In the genomic region with DNA sequence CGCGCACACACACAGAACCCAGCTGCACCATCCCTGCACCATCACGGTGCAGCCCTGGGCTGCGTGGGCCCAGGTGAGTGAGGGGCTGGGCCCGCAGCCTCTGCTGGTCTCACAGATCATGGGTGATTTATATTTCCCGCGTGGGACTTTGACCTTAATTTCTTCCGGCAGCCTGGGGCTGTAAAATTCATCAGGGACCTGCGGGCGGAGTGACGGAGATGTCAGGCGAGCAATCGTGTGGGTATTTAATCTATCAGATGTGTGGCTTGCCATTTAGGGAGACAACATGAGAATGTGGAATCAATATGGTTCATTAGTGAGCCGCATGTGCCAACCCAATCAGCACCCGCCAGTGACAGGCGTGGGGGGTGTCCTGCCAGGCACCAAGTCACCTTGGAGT, we compare ENCODE assay signal across 30 cellular contexts. TPM values are rescaled to one million over a fixed set of nuclear protein-coding genes. Genes with fewer than 3 reads are reported as not detected.
"Had no signal": no experiment of that assay in that cellular context is flagged by ENCODE, and none has a peak within 500 bp of the region (broad histone marks: within the 10 kb centered on the region; RNA-seq: fewer than 3 reads in every experiment).

No MANE protein-coding gene starts in this region.

- H3K27me3 Mint-ChIP-seq: naive thymus-derived CD4-positive, alpha-beta T cell had no signal

- H3K4me3 ChIP-seq: gastrocnemius medialis, left lung, pancreas, right lobe of liver, smooth muscle cell, thoracic aorta, tibial nerve, upper lobe of right lung, uterus had no signal

- ATAC-seq: esophagus mucosa; gastrocnemius medialis; left lung; naive thymus-derived CD4-positive, alpha-beta T cell; pancreas; right lobe of liver; upper lobe of right lung had no signal

- H3K36me3 ChIP-seq: gastrocnemius medialis, left lung, neutrophil, pancreas, right lobe of liver, thoracic aorta, tibial nerve, upper lobe of right lung, uterus had no signal

- H3K36me3 Mint-ChIP-seq: mesothelial cell of epicardium; naive thymus-derived CD4-positive, alpha-beta T cell had no signal

- H3K4me3 Mint-ChIP-seq: mesothelial cell of epicardium; naive thymus-derived CD4-positive, alpha-beta T cell; nephron had no signal

- H3K27me3 ChIP-seq: gastrocnemius medialis, left lung, pancreas, right lobe of liver, tibial nerve, upper lobe of right lung, uterus had no signal

- H3K4me1 ChIP-seq: gastrocnemius medialis, pancreas, right lobe of liver, tibial nerve, upper lobe of right lung, uterus had no signal

- H3K4me2 ChIP-seq: smooth muscle cell had no signal

- H3K9me3 Mint-ChIP-seq: mesothelial cell of epicardium; naive thymus-derived CD4-positive, alpha-beta T cell; nephron had no signal

- H3K27ac Mint-ChIP-seq: mesothelial cell of epicardium; naive thymus-derived CD4-positive, alpha-beta T cell; nephron had no signal

- H3K9me3 ChIP-seq: gastrocnemius medialis, left lung, neutrophil, pancreas, right lobe of liver, thoracic aorta, tibial nerve, upper lobe of right lung, uterus had no signal

- H3K27ac ChIP-seq: epithelial cell of prostate, gastrocnemius medialis, left lung, neutrophil, pancreas, right lobe of liver, thoracic aorta, tibial nerve, upper lobe of right lung, uterus had no signal

- DNase-seq: cerebellar nuclear complex; cortex of kidney; foreskin fibroblast; gastrocnemius medialis; head of caudate nucleus; left lung; mesenchymal stem cell; naive thymus-derived CD4-positive, alpha-beta T cell; pancreas; right lobe of liver; stimulated activated CD4-positive, alpha-beta T cell treated with anti-CD3 and anti-CD28 coated beads, Interleukin-12 subunit alpha, Interleukin-12 subunit beta, amount 100 ng/mL, for 4 hours; stimulated activated CD4-positive, alpha-beta T cell treated with anti-CD3 and anti-CD28 coated beads, Interleukin-1b, Interleukin-23, amount 100 ng/mL, for 48 hours; stimulated activated CD4-positive, alpha-beta T cell treated with anti-CD3 and anti-CD28 coated beads, Interleukin-4, amount 100 ng/mL, for 1 hour; stimulated activated CD8-positive, alpha-beta memory T cell treated with anti-CD3 and anti-CD28 coated beads, Interleukin-4, amount 100 ng/mL, for 48 hours; stimulated activated naive CD4-positive, alpha-beta T cell treated with Interleukin-2 at 50 U/mL for 16 hours; upper lobe of right lung; uterus had no signal

RNA-seq across cellular contexts. Expression of gene C10orf105, which starts 57.6 kb away (rescaled TPM):
- total RNA-seq: dermis microvascular lymphatic vessel endothelial cell, esophagus mucosa, gastrocnemius medialis, glomerular endothelial cell, lung microvascular endothelial cell, pulmonary artery endothelial cell had no signal
- polyA plus RNA-seq: keratinocyte; naive thymus-derived CD4-positive, alpha-beta T cell; smooth muscle cell had no signal
